7 cellular contexts compared by ENCODE assay signal in the genomic region with DNA sequence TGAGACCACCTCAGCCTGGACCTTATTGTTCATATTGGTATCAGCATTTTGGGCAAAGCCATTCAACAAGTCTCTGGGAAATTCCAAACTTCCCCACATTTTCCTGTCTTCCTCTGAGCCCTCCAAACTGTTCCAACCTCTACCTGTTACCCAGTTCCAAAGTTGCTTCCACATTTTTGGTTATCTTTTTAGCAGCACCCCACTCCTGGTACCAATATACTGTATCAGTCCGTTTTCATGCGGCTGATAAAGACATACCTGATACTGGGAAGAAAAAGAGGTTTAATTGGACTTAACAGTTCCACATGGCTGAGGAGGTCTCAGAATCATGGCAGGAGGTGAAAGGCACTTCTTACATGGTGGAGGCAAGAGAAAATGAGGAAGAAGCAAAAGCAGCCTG. TPM values are rescaled to one million over a fixed set of nuclear protein-coding genes. Genes with fewer than 3 reads are reported as not detected.
"Had no signal": no experiment of that assay in that cellular context is flagged by ENCODE, and none has a peak within 500 bp of the region (broad histone marks: within the 10 kb centered on the region; RNA-seq: fewer than 3 reads in every experiment).

No MANE protein-coding gene starts in this region.

RNA-seq across cellular contexts. Expression of a gene that starts 55.8 kb away (rescaled TPM):
- total RNA-seq: GM23338, H1, H9, HepG2, HFFc6, HT1080 had no signal
- polyA plus RNA-seq: GM23338, H1, HepG2, IgD-negative memory B cell had no signal
